8 cellular contexts compared by ENCODE assay signal in the genomic region with DNA sequence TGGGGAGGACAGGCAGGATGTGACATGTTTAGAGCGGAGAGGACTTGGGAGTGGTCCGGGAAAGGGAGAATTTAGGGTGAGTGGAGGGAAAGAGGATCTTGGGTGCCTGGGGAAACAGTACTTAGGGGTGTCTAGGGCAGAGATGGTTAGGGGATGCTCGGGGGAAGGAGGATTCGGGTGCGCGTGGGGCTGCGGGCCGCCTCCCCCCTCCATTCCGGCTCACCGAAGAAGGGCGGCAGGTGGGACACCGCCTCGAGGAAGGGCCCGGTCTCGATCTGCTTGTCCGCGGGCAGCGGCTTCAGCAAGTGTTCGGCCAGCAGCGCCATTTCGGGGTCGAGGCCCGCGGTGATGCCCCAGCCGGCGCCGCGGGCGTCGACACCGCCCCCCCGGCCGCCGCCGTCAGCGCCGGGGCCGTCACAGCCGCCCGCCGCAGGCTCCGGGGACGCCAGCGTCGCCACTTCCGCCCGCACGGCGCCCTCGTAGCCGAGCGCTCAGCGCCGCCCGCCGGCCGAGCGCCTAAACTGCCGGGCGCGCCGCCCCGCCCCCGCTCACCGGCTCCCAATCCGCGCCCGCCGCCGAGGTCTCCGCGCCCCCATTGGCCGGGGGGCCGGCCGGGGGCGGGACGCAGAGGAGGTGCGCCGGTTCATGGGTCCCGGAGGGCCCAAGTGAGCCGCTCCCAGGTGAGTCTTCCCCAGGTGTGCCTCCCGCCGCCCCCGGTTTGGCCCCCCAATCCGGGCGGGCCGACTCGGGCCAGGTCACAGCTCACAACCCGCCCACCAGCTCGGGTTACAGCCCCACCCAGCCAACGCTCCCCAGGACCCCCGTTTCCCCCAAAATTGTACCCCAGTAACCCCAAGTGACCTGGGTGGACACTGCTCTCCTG. TPM values are rescaled to one million over a fixed set of nuclear protein-coding genes. Genes with fewer than 3 reads are reported as not detected.
DNase-seq lines count a peak whose midpoint lies in the region; ATAC-seq and TF ChIP-seq lines count a peak whose summit lies in the region.

A gene with protein sequence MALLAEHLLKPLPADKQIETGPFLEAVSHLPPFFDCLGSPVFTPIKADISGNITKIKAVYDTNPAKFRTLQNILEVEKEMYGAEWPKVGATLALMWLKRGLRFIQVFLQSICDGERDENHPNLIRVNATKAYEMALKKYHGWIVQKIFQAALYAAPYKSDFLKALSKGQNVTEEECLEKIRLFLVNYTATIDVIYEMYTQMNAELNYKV (minus strand): TSS at position 493 of the 883 bp plus-strand sequence. CDS start 167 bp downstream, at position 326.

- CTCF ChIA-PET in AG04449 (lab: Yijun Ruan, JAX): interaction anchor here (0.9 to 3.0 kb wide), 2 partner anchors 27 to 76 kb away, joined by 3 to 14 read pairs; no protein-coding TSS in a partner anchor

- POLR2A ChIA-PET in AG04449 (lab: Yijun Ruan, JAX): no interaction called here

- DNase-seq in AG04449 (ENCODE audit: low read depth, low spot score) (no peak), NCI-H2227 treated with DMSO at 0.1 percent for 48 hours (lab: John Stamatoyannopoulos, UW) (peak; percentile 86), cerebellum (ENCODE audit: low spot score) (peak; percentile 98), kidney epithelial cell (ENCODE audit: low read depth) (no peak)
- peak; percentile 93 for DNase-seq in activated CD4-positive, CD25-positive, alpha-beta regulatory T cell treated with anti-CD3 and anti-CD28 coated beads, Interleukin-2, amount 50 U/mL, for 72 hours
- DNase-seq in stimulated activated CD4-positive, alpha-beta T cell treated with anti-CD3 and anti-CD28 coated beads, Interleukin-15, amount 100 ng/mL, for 48 hours (ENCODE audit: low read depth in 2 of 2): peak; percentile 65 to 87

- no peaks in the 10 kb centered on the region for H3K36me3 ChIP-seq in kidney epithelial cell (ENCODE audit: control insufficient read depth, insufficient read depth, low read length)

- ATAC-seq in GM18868 (IDR thresholded peaks at IDR 0.05; ENCODE audit: unreplicated experiment) (peak; percentile 88), HG03108 (IDR thresholded peaks at IDR 0.05; ENCODE audit: unreplicated experiment) (peak; percentile 90)

- peak; percentile 51 for TF ChIP-seq CTCF in AG04449 (IDR thresholded peaks at IDR 0.05; ENCODE audit: insufficient read depth, low read length, missing control alignments)
- no peak for TF ChIP-seq CTCF in kidney epithelial cell (IDR thresholded peaks at IDR 0.05; ENCODE audit: insufficient read depth, low read length, poor library complexity, severe bottlenecking)

- H3K4me3 ChIP-seq in AG04449 (ENCODE audit: low read depth, low read length): peak within 1 kb of the TSS; percentile 68
- peak within 1 kb of the TSS; percentile 62 for H3K4me3 ChIP-seq in kidney epithelial cell (ENCODE audit: low read depth, low read length)

- H3K27me3 ChIP-seq in kidney epithelial cell (ENCODE audit: control insufficient read depth, insufficient read depth, low read length): no peaks in the 10 kb centered on the region

RNA-seq across cellular contexts. Expression of the gene that starts here (rescaled TPM):
- total RNA-seq in cerebellum (14.0 TPM), kidney epithelial cell (38.4 and 48.4 TPM in 2 replicates)

Comparison
In these comparisons a context has a peak if more than half of its experiments do, and no peak if none do; other contexts are left out.
1. DNase-seq: peak in NCI-H2227 treated with DMSO at 0.1 percent for 48 hours (single experiment), activated CD4-positive, CD25-positive, alpha-beta regulatory T cell treated with anti-CD3 and anti-CD28 coated beads, Interleukin-2, amount 50 U/mL, for 72 hours (single experiment), cerebellum (single experiment) and stimulated activated CD4-positive, alpha-beta T cell treated with anti-CD3 and anti-CD28 coated beads, Interleukin-15, amount 100 ng/mL, for 48 hours (2 of 2); none in AG04449 (single experiment) and kidney epithelial cell (single experiment).